In the genomic region with DNA sequence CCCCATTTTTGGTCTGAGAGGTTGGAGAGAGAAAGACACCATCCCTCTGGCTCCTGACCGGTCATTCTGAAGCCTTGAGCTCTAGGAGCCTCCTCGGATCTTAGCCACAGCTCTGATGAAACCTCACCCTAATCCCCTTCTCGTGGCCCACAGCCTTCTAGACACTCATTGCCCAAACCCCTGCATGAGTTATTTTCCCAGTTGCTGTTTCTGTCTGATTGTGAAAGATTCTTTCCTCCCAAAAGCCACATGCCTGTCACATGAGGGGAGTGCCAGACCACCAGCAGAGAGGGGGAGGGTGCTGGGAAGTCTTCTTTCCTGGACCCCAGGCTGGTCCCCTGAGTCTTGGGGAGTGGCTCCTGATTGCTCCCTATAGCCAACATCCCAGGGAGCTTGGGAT, we compare ENCODE assay signal across 8 cellular contexts. TPM values are rescaled to one million over a fixed set of nuclear protein-coding genes. Genes with fewer than 3 reads are reported as not detected.
DNase-seq lines count a peak whose midpoint lies in the region; ATAC-seq lines count a peak whose summit lies in the region.

No MANE protein-coding gene starts in this region.

- H3K36me3 Mint-ChIP-seq in CD4-positive, alpha-beta memory T cell = no peaks in the 10 kb centered on the region

- no peak overlapping the region for H3K4me3 ChIP-seq in CD4-positive, alpha-beta memory T cell (ENCODE audit: low read length in 2 of 2)

- H3K4me1 Mint-ChIP-seq in CD4-positive, alpha-beta memory T cell = peaks cover 32 to 52% (median 40%) of the 10 kb centered on the region in 4 donors

- no peaks in the 10 kb centered on the region for H3K27me3 Mint-ChIP-seq in CD4-positive, alpha-beta memory T cell

- no peaks in the 10 kb centered on the region for H3K36me3 ChIP-seq in CD4-positive, alpha-beta memory T cell (ENCODE audit: insufficient read depth, low read length)

- CTCF ChIA-PET in CD4-positive, alpha-beta memory T cell (lab: Charles Lee; ENCODE audit: partially characterized antibody) = interaction anchor here (1.3 to 3.0 kb wide), 6 partner anchors 9 to 75 kb away, joined by 3 to 19 read pairs (median 5); no protein-coding TSS in a partner anchor

- H3K27ac Mint-ChIP-seq in CD4-positive, alpha-beta memory T cell = peak overlapping the region in 1 of 7 donors; percentile 75

- H3K9me3 Mint-ChIP-seq in CD4-positive, alpha-beta memory T cell = no peaks in the 10 kb centered on the region

- no peak for DNase-seq in CD4-positive, alpha-beta memory T cell
- DNase-seq in astrocyte of the hippocampus (ENCODE audit: low read depth, low spot score) (peak; percentile 50), myocyte (ENCODE audit: low read depth) (peak; percentile 75), SHP77 (lab: John Stamatoyannopoulos, UW) (no peak), NCI-H345 (lab: John Stamatoyannopoulos, UW) (no peak), putamen (ENCODE audit: low spot score) (no peak)

- peaks cover 52% of the 10 kb centered on the region for H3K4me1 ChIP-seq in CD4-positive, alpha-beta memory T cell (ENCODE audit: insufficient read depth, low read length)

- H3K4me3 Mint-ChIP-seq in CD4-positive, alpha-beta memory T cell = peak overlapping the region in 5 of 8 donors; percentile 10 to 81 (median 59)

- H3K9me3 ChIP-seq in CD4-positive, alpha-beta memory T cell (ENCODE audit: control insufficient read depth in 1 of 2, low read length in 2 of 2) = no peaks in the 10 kb centered on the region

- intact Hi-C loops in CD4-positive, alpha-beta memory T cell (cut with micrococcal nuclease) = no loop called here

- H3K27ac ChIP-seq in CD4-positive, alpha-beta memory T cell (ENCODE audit: low read depth, low read length) = no peak overlapping the region

- no peaks in the 10 kb centered on the region for H3K27me3 ChIP-seq in CD4-positive, alpha-beta memory T cell (ENCODE audit: insufficient read depth, low read length)

- POLR2A ChIA-PET in CD4-positive, alpha-beta memory T cell (lab: Charles Lee; ENCODE audit: partially characterized antibody) = interaction anchor here (1.1 to 1.8 kb wide), 5 partner anchors 10 to 519 kb away, joined by 3 to 5 read pairs (median 4); no protein-coding TSS in a partner anchor

- peak; percentile 9 for ATAC-seq in HG03066 (IDR thresholded peaks at IDR 0.05; ENCODE audit: low read depth, unreplicated experiment)
- no peak for ATAC-seq in HG03521 (IDR thresholded peaks at IDR 0.05; ENCODE audit: unreplicated experiment)

RNA-seq across cellular contexts. Expression of gene ABR, which starts 17.6 kb away (rescaled TPM):
- 100 to 1,000 TPM; 139 to 157 TPM for total RNA-seq in CD4-positive, alpha-beta memory T cell
- 10 to 100 TPM in 1 of 2 donors, 1 to 10 TPM in 1; 7.2 to 33.4 TPM for polyA plus RNA-seq in CD4-positive, alpha-beta memory T cell
- total RNA-seq in myocyte = 45.8 and 71.9 TPM in 2 replicates
- 41.1 TPM for polyA plus RNA-seq in myocyte (2012)

Comparison
In these comparisons a context has a peak if more than half of its experiments do, and no peak if none do; other contexts are left out.
1. DNase-seq: peak in astrocyte of the hippocampus (single experiment) and myocyte (single experiment); none in CD4-positive, alpha-beta memory T cell (0 of 5), SHP77 (0 of 2), NCI-H345 (single experiment) and putamen (single experiment).